ENCODE assay signal across 18 cellular contexts in the genomic region with DNA sequence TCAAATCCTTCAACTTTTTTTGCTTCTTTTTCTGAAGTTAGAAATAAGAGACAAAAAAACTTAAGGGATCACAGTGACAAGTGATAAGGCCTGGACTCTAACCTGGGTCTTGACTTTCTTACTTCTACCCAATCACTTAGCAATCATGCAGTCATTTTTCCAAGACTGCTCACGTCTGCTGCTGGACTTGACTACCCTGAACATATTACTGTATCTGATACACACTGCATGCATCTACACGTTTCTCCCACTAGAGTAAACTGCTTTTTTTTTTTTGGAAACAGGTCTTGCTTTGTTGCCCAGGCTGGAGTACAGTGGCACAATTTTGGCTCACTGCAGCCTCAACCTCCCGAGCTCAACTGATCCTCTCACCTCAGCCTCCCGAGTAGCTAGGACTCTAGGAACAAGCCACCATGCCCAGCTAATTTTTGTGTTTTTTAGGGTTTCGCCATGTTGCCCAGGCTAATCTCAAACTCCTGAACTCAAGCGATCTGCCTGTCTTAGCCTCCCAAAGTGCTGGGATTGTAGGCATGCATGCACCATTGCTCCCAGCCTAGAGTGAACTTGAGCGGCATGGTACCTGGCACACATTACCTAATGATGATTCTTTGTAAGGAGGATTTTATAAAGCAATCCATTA. TPM values are rescaled to one million over a fixed set of nuclear protein-coding genes. Genes with fewer than 3 reads are reported as not detected.
DNase-seq lines count a peak whose midpoint lies in the region; ATAC-seq and TF ChIP-seq lines count a peak whose summit lies in the region.
"Had no signal": no experiment of that assay in that cellular context is flagged by ENCODE, and none has a peak within 500 bp of the region (broad histone marks: within the 10 kb centered on the region; RNA-seq: fewer than 3 reads in every experiment).

No MANE protein-coding gene starts in this region.

- 93 to 94% methylated on average over 7 of the region's 7 CpGs for WGBS in sigmoid colon, 2 donors

- no peak for TF ChIP-seq EP300 in sigmoid colon (IDR thresholded peaks at IDR 0.05)

- H3F3A ChIP-seq in Loucy (ENCODE audit: low read depth) = 0 out of 2 replicates have a peak, but pooled peaks cover 4% of the 10 kb centered on the region

- in situ Hi-C loops in gastrocnemius medialis (cut with MboI; ENCODE audit: low sequenced_read_pairs in 4 of 4) = no loop called here

- DNase-seq in GM12864 (ENCODE audit: low read depth) (no peak), epithelial cell of prostate (ENCODE audit: low read depth, low spot score) (no peak), gastrocnemius medialis (no peak), sigmoid colon (no peak), foreskin fibroblast (no peak), D341Med (ENCODE audit: low spot score) (no peak)
- DNase-seq: activated CD4-positive, alpha-beta memory T cell treated with anti-CD3 and anti-CD28 coated beads for 36 hours; brain microvascular endothelial cell; left lung; NCI-H1417 treated with DMSO at 0.1 percent for 48 hours; NCI-H748 treated with DMSO at 0.1 percent for 48 hours; nucleus accumbens; Right ventricle myocardium superior; stimulated activated naive CD4-positive, alpha-beta T cell treated with Interleukin-2 at 50 U/mL for 16 hours; trophoblast cell had no signal

- no peaks in the 10 kb centered on the region for H3K27me3 ChIP-seq in Loucy (ENCODE audit: insufficient read depth, low read length, poor library complexity, severe bottlenecking)
- no peaks in the 10 kb centered on the region for H3K27me3 ChIP-seq in gastrocnemius medialis
- no peaks in the 10 kb centered on the region for H3K27me3 ChIP-seq in sigmoid colon
- H3K27me3 ChIP-seq: brain microvascular endothelial cell, left lung had no signal

- H3K9me3 ChIP-seq in Loucy (ENCODE audit: insufficient read depth, low read depth, low read length) = no peaks in the 10 kb centered on the region
- H3K9me3 ChIP-seq in gastrocnemius medialis = no peaks in the 10 kb centered on the region
- no peaks in the 10 kb centered on the region for H3K9me3 ChIP-seq in sigmoid colon
- H3K9me3 ChIP-seq: HAP-1, left lung had no signal

- H2AFZ ChIP-seq in Loucy (ENCODE audit: low read length) = no peak overlapping the region

- TF ChIP-seq POLR2A in gastrocnemius medialis (IDR thresholded peaks at IDR 0.05) = no peak
- TF ChIP-seq POLR2A in sigmoid colon (IDR thresholded peaks at IDR 0.05) = no peak

- H3K9me2 ChIP-seq in Loucy (replicated peaks; ENCODE audit: low read depth, low read length) = no peaks in the 10 kb centered on the region

- H4K20me1 ChIP-seq in Loucy (ENCODE audit: insufficient read depth, low read length, poor library complexity, severe bottlenecking) = peaks cover 12% of the 10 kb centered on the region

- TF ChIP-seq CTCF in GM12864 (IDR thresholded peaks at IDR 0.05; ENCODE audit: low read depth, low read length, missing control alignments) (peak; percentile 1), Loucy (conservative IDR thresholded peaks at IDR 0.05; ENCODE audit: low read length) (no peak), gastrocnemius medialis (IDR thresholded peaks at IDR 0.05 in 4 of 5, conservative IDR thresholded peaks at IDR 0.05 in 1 of 5) (no peak), sigmoid colon (IDR thresholded peaks at IDR 0.05) (no peak), foreskin fibroblast (IDR thresholded peaks at IDR 0.05; ENCODE audit: low read depth, low read length) (no peak)

- no peak for ATAC-seq in gastrocnemius medialis
- ATAC-seq: left lung, sciatic nerve had no signal

- peak overlapping the region; percentile 0 for H3K4me2 ChIP-seq in Loucy (ENCODE audit: low read depth, low read length, poor library complexity, severe bottlenecking)

- no peak overlapping the region for H3K9ac ChIP-seq in Loucy (ENCODE audit: low read depth, low read length, poor library complexity, severe bottlenecking)

- H3K27ac ChIP-seq in epithelial cell of prostate (peak overlapping the region; percentile 68), gastrocnemius medialis (peak overlapping the region; percentile 95 to 98 (median 96)), sigmoid colon (no peak overlapping the region)

- intact Hi-C loops in gastrocnemius medialis (cut with DNase I; ENCODE audit: low total_unique reads) (no loop called here), sigmoid colon (cut with DNase I) (loop anchor here (10.0 kb wide), 1 partner anchor 255 kb away; no protein-coding TSS in a partner anchor)

- peaks cover 55% of the 10 kb centered on the region for H3K79me2 ChIP-seq in Loucy (ENCODE audit: insufficient read depth, low read length)

- H3K4me3 ChIP-seq in GM12864 (ENCODE audit: low read depth, low read length) = no peak overlapping the region
- no peak overlapping the region for H3K4me3 ChIP-seq in Loucy (ENCODE audit: low read length, poor library complexity, severe bottlenecking)
- no peak overlapping the region for H3K4me3 ChIP-seq in gastrocnemius medialis
- H3K4me3 ChIP-seq in sigmoid colon = no peak overlapping the region
- H3K4me3 ChIP-seq in foreskin fibroblast (ENCODE audit: low read depth in 1 of 2, low read length in 2 of 2) = no peak overlapping the region
- H3K4me3 ChIP-seq: HAP-1, left lung had no signal

- H3K4me1 ChIP-seq in Loucy (ENCODE audit: insufficient read depth, low read length, poor library complexity, severe bottlenecking) (peaks cover 33% of the 10 kb centered on the region), gastrocnemius medialis (peaks cover 63 to 82% of the 10 kb centered on the region in 2 donors), sigmoid colon (peaks cover 0 to 5% (median 2%) of the 10 kb centered on the region in 4 donors)
- H3K4me1 ChIP-seq: HAP-1 had no signal

- H3K36me3 ChIP-seq in Loucy (ENCODE audit: insufficient read depth, low read length) (peaks cover 76% of the 10 kb centered on the region), gastrocnemius medialis (peaks cover 24 to 89% of the 10 kb centered on the region in 2 donors), sigmoid colon (peaks cover 21 to 87% (median 40%) of the 10 kb centered on the region in 4 donors)

RNA-seq across cellular contexts. Expression of a gene that starts 7.4 kb away (rescaled TPM):
- 1,000 to 10,000 TPM in 3 of 4 donors, 100 to 1,000 TPM in 1; 485 to 1,318 (median 1,176) TPM for total RNA-seq in gastrocnemius medialis
- 100 to 1,000 TPM in 1 of 4 donors, 10 to 100 TPM in 3; 38.6 to 189 (median 54.4) TPM for total RNA-seq in sigmoid colon
- 100 to 1,000 TPM in 1 of 3 donors, 10 to 100 TPM in 2; 68.4 to 161 (median 81.7) TPM for polyA plus RNA-seq in sigmoid colon

RNA-seq across cellular contexts. Expression of a gene that starts 17.2 kb away (rescaled TPM):
- total RNA-seq in gastrocnemius medialis = 1 to 10 TPM; 3.7 to 6.3 (median 5.3) TPM
- 10 to 100 TPM in 1 of 4 donors, 1 to 10 TPM in 3; 6.9 to 12.5 (median 7.8) TPM for total RNA-seq in sigmoid colon
- polyA plus RNA-seq in sigmoid colon = 1 to 10 TPM; 1.2 to 5.2 (median 2.5) TPM

Comparison
In these comparisons a context has a peak if more than half of its experiments do, and no peak if none do; other contexts are left out.
1. H3K27ac ChIP-seq: peak in epithelial cell of prostate (single experiment) and gastrocnemius medialis (4 of 4); none in sigmoid colon (0 of 4).